ENCODE assay signal across 22 cellular contexts in the genomic region with DNA sequence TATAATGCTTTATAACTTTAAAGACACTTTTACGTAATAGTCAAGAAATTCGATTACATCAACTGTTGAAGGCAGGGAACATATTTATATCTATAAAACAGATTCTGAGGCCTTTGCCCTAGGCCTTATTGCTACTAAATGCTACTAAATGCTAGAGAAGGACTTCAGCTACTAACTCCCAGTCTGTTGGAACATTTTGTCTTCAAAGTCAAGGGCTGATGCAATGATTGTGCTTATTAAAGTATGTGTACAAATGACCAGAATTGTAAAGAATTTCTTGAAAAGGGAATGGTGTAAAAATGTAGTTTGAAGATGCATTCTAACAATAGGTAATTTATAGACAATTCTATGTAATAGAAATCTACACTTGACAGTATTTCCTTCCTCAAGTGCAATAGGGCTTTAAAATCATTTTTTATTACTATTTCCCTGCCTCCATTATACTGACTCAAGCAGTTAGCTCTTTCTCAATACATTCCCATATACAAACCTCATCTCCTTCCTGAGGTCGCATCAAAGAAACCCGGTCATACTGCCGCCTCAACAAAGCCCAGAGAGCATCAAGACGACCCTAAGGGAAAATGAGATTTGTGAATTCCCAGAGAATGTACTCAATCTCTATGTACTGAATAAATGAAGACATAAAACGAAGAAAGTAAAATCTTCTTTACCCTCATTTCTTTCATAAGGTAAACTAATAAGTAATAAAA.
"Had no signal": no experiment of that assay in that cellular context is flagged by ENCODE, and none has a peak within 500 bp of the region (broad histone marks: within the 10 kb centered on the region; RNA-seq: fewer than 3 reads in every experiment).

No MANE protein-coding gene starts in this region.

- ATAC-seq: esophagus mucosa; heart left ventricle; left lobe of liver; natural killer cell; sciatic nerve; stimulated activated effector memory CD8-positive, alpha-beta T cell treated with anti-CD3 and anti-CD28 coated beads, Interleukin-12 subunit alpha, Interleukin-12 subunit beta, amount 100 ng/mL, for 72 hours had no signal

- H3K27ac ChIP-seq: coronary artery, dorsolateral prefrontal cortex, heart left ventricle, tibial artery, upper lobe of left lung, uterus had no signal

- H3K4me1 ChIP-seq: heart left ventricle, upper lobe of left lung, uterus had no signal

- FAIRE-seq: islet of Langerhans had no signal

- H3K4me2 ChIP-seq: smooth muscle cell had no signal

- H3K27me3 ChIP-seq: dorsolateral prefrontal cortex, heart left ventricle, tibial artery, upper lobe of left lung, uterus had no signal

- H3K4me3 Mint-ChIP-seq: mesothelial cell of epicardium; natural killer cell; neural crest cell; stimulated activated effector memory CD8-positive, alpha-beta T cell treated with anti-CD3 and anti-CD28 coated beads, Interleukin-12 subunit alpha, Interleukin-12 subunit beta, amount 100 ng/mL, for 72 hours; stimulated activated naive CD8-positive, alpha-beta T cell treated with anti-CD3 and anti-CD28 coated beads, Interleukin-15, Interleukin-2, amounts not matched to agents 100 ng/mL and 50 ng/mL, for 24 hours had no signal

- H3K4me1 Mint-ChIP-seq: mesothelial cell of epicardium, natural killer cell, neural crest cell had no signal

- H3K27me3 Mint-ChIP-seq: stimulated activated naive CD8-positive, alpha-beta T cell treated with anti-CD3 and anti-CD28 coated beads, Interleukin-15, Interleukin-2, amounts not matched to agents 100 ng/mL and 50 ng/mL, for 24 hours had no signal

- H3K27ac Mint-ChIP-seq: mesothelial cell of epicardium; natural killer cell; stimulated activated effector memory CD8-positive, alpha-beta T cell treated with anti-CD3 and anti-CD28 coated beads, Interleukin-12 subunit alpha, Interleukin-12 subunit beta, amount 100 ng/mL, for 72 hours; stimulated activated naive CD8-positive, alpha-beta T cell treated with anti-CD3 and anti-CD28 coated beads, Interleukin-15, Interleukin-2, amounts not matched to agents 100 ng/mL and 50 ng/mL, for 24 hours had no signal

- H3K36me3 ChIP-seq: uterus had no signal

- H3K9me3 ChIP-seq: heart left ventricle, tibial artery, upper lobe of left lung, uterus had no signal

- H3K4me3 ChIP-seq: coronary artery, dorsolateral prefrontal cortex, heart left ventricle, smooth muscle cell, tibial artery, upper lobe of left lung, uterus had no signal

- DNase-seq: dorsolateral prefrontal cortex; effector CD8-positive, alpha-beta T cell; foreskin melanocyte; heart left ventricle; hippocampal formation; natural killer cell; posterior cingulate gyrus; stimulated activated CD4-positive, alpha-beta T cell treated with anti-CD3 and anti-CD28 coated beads, Interleukin-4, amount 100 ng/mL, for 1 hour; stimulated activated CD8-positive, alpha-beta memory T cell treated with anti-CD3 and anti-CD28 coated beads, Interleukin-4, amount 100 ng/mL, for 48 hours; tibial artery; upper lobe of left lung; uterus had no signal
